Comparison of ENCODE assay signal across 8 cellular contexts in the genomic region with DNA sequence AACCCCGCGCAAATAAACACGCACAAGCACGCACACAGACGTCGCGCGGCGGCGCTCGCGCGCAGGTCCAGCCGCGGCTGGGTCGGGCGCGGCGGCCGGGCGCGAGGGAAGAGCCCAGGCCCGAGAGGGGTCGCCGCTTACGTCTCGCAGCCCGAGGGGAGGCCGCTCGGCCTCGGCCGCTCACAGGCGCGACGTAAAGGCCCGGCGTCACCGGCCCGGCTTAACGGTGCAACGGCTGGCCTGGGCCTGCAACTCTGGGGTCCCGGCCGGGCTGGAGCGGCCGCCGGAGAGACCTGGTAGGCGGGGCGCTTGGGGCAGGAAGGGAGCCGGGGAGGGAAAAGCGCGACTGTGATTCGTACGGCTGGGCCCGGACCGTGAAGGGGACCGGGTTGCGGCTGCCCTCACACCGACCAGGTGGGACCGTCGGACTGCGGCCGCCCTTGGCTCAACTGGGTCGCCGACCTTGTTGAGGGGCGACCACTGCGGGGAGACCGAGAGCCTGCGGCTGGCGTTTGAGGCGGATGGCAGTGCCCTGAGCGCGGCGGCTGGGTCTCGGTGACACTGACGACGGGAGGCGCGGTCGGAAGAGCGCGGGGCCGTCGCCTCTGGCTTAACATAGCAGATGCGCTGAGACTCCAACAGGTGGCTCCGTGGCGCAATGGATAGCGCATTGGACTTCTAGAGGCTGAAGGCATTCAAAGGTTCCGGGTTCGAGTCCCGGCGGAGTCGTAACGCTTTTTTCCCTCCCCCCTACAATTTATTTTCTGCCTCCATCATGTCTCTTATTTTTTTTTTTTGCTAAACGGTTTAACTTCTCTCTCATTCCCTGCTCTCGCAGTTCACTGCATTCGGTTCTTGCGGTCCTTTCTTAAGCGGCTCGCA. TPM values are rescaled to one million over a fixed set of nuclear protein-coding genes. Genes with fewer than 3 reads are reported as not detected.
DNase-seq lines count a peak whose midpoint lies in the region; ATAC-seq, FAIRE-seq and TF ChIP-seq lines count a peak whose summit lies in the region.

No MANE protein-coding gene starts in this region.

- DNase-seq in AG09319 (ENCODE audit: extremely low read depth, low read depth) (peak; percentile 72), NCI-H226 (peak; percentile 35), keratinocyte (ENCODE audit: low read depth, low spot score) (no peak)
- DNase-seq in activated CD4-positive, CD25-positive, alpha-beta regulatory T cell treated with anti-CD3 and anti-CD28 coated beads, Interleukin-2, amount 50 U/mL, for 16 hours (ENCODE audit: low read depth, low spot score), result peak; percentile 73
- peak; percentile 87 to 94 for DNase-seq in central memory CD8-positive, alpha-beta T cell (ENCODE audit: low spot score in 2 of 2)
- peak; percentile 75 to 86 (median 81) for DNase-seq in stimulated activated CD4-positive, alpha-beta T cell treated with anti-CD3 and anti-CD28 coated beads, Interleukin-12 subunit alpha, Interleukin-12 subunit beta, amount 100 ng/mL, for 48 hours (ENCODE audit: low read depth in 2 of 3, low spot score in 1 of 3)

- no peaks in the 10 kb centered on the region for H3K27me3 ChIP-seq in keratinocyte (ENCODE audit: control insufficient read depth, extremely low read depth, insufficient read depth, low read length)

- peak overlapping the region; percentile 91 for H3K27ac ChIP-seq in keratinocyte (ENCODE audit: control insufficient read depth, insufficient read depth, low read length)

- H3K36me3 ChIP-seq in keratinocyte (ENCODE audit: control insufficient read depth in 2 of 2, extremely low read depth in 1 of 2, insufficient read depth in 2 of 2, low read length in 2 of 2), result no peaks in the 10 kb centered on the region

- H2AFZ ChIP-seq in keratinocyte (ENCODE audit: control insufficient read depth, low read length), result peak overlapping the region; percentile 98

- H3K4me1 Mint-ChIP-seq in central memory CD8-positive, alpha-beta T cell, result peaks cover 18% of the 10 kb centered on the region

- peaks cover 33% of the 10 kb centered on the region for H3K36me3 Mint-ChIP-seq in central memory CD8-positive, alpha-beta T cell (ENCODE audit: insufficient read depth)

- TF ChIP-seq CTCF in AG09319 (IDR thresholded peaks at IDR 0.05; ENCODE audit: low read depth, low read length), result no peak; the same call in 1 of the 2 replicates
- TF ChIP-seq CTCF in keratinocyte (optimal IDR thresholded peaks at IDR 0.05 in 1 of 3, IDR thresholded peaks at IDR 0.05 in 1 of 3, conservative IDR thresholded peaks at IDR 0.05 in 1 of 3; ENCODE audit: extremely low read depth in 1 of 3, insufficient read depth in 2 of 3, low read length in 3 of 3), result no peak

- no peaks in the 10 kb centered on the region for H4K20me1 ChIP-seq in keratinocyte (ENCODE audit: control insufficient read depth, extremely low read depth, insufficient read depth, low read length)

- peaks cover 5% of the 10 kb centered on the region for H3K9me3 Mint-ChIP-seq in central memory CD8-positive, alpha-beta T cell

- peak; percentile 67 for ATAC-seq in GM19023 (IDR thresholded peaks at IDR 0.05; ENCODE audit: unreplicated experiment)
- peak; percentile 66 for ATAC-seq in HG03280 (IDR thresholded peaks at IDR 0.05; ENCODE audit: unreplicated experiment)
- ATAC-seq in central memory CD8-positive, alpha-beta T cell (replicated peaks; ENCODE audit: extremely low read depth, poor library complexity, severe bottlenecking), result peak; percentile 71

- H3K9ac ChIP-seq in keratinocyte (ENCODE audit: control insufficient read depth, extremely low read depth, insufficient read depth, low read length), result peak overlapping the region; percentile 81

- H3K4me2 ChIP-seq in keratinocyte (ENCODE audit: control insufficient read depth, extremely low read depth, insufficient read depth, low read depth, low read length), result peak overlapping the region; percentile 89

- H3K27ac Mint-ChIP-seq in central memory CD8-positive, alpha-beta T cell (ENCODE audit: low read depth), result peak overlapping the region; percentile 100

- peak overlapping the region; percentile 98 for H3K4me3 Mint-ChIP-seq in central memory CD8-positive, alpha-beta T cell

- FAIRE-seq in keratinocyte (lab: Jason Lieb, UNC), result no peak

- peak overlapping the region; percentile 69 to 84 (median 71) for H3K4me3 ChIP-seq in keratinocyte (ENCODE audit: control insufficient read depth in 2 of 3, extremely low read depth in 1 of 3, insufficient read depth in 2 of 3, low read depth in 1 of 3, low read length in 3 of 3)

- no peaks in the 10 kb centered on the region for H3K9me3 ChIP-seq in keratinocyte (ENCODE audit: control insufficient read depth, low read depth, low read length)

- H3K27me3 Mint-ChIP-seq in central memory CD8-positive, alpha-beta T cell, result peaks cover 9% of the 10 kb centered on the region

- dilution Hi-C loops in keratinocyte (cut with MboI; ENCODE audit: extremely low pct_ligation_motif_present, low sequenced_read_pairs), result no loop called here

- peaks cover 2% of the 10 kb centered on the region for H3K9me1 ChIP-seq in keratinocyte (ENCODE audit: control insufficient read depth, extremely low read depth, insufficient read depth, low read length)

- peaks cover 17% of the 10 kb centered on the region for H3K4me1 ChIP-seq in keratinocyte (ENCODE audit: control insufficient read depth, extremely low read depth, insufficient read depth, low read length)

- H3K79me2 ChIP-seq in keratinocyte (ENCODE audit: control insufficient read depth, insufficient read depth, low read length), result no peaks in the 10 kb centered on the region

RNA-seq across cellular contexts. Expression of gene DNTTIP2, which starts 31.8 kb away (rescaled TPM):
- 28.0 to 46.2 TPM (median 32.7 TPM) in 3 replicates for polyA plus RNA-seq in keratinocyte
- polyA plus RNA-seq in keratinocyte (2011; ENCODE audit: low read depth), result 133 TPM
- 19.4 and 39.1 TPM in 2 replicates for polyA plus RNA-seq in keratinocyte (2011; cell fraction: cytosol; rRNA removed)
- polyA plus RNA-seq in keratinocyte (2011; cell fraction: nucleus; rRNA removed), result 30.8 and 44.9 TPM in 2 replicates
- polyA plus RNA-seq in keratinocyte (2012; ENCODE audit: low replicate concordance), result 56.5 and 60.3 TPM in 2 replicates
- polyA minus RNA-seq in keratinocyte, result 8.7 to 49.8 TPM (median 26.9 TPM) in 3 replicates
- 10.4 TPM for polyA minus RNA-seq in keratinocyte (2011; cell fraction: cytosol; rRNA and poly(A)+ RNA removed)
- polyA minus RNA-seq in keratinocyte (2011; cell fraction: nucleus; rRNA and poly(A)+ RNA removed), result 13.2 and 54.1 TPM in 2 replicates
